8 cellular contexts compared by ENCODE assay signal in the genomic region with DNA sequence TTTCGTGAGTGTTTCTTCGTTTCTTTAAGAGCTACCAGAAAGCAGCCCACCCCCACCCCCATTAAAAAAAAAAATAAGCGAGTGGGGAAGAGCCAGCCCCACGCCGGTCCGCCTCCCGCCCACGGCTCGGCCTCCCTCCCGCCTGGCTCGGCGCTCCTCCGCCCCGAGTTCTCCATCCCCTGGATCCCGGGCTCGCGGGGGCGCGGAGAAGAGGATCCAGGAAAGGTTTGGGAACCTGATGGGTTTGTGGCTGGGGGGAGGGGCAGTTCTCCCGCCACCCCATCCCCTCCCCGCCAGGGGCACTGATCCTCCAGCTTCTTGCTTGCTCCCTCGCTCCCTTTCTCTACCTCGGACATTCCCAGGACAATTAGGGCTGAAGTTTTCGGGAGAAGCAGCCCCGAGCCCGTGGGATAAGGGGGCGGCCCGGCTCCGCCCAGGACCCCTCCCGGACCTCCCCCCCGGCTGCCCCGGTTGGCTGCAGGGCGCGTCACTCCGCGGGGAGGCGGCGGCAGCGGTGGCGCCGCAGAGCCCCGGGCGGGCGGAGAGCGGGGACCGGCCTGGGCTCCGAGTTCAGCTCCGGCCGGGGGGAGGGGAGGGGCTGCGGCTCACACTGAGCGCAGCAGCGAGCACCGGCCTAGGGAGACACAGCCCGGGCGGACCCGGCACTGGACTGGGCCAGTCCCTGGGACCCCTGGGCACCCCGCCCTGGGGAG. TPM values are rescaled to one million over a fixed set of nuclear protein-coding genes. Genes with fewer than 3 reads are reported as not detected.
DNase-seq lines count a peak whose midpoint lies in the region; ATAC-seq and TF ChIP-seq lines count a peak whose summit lies in the region.

No MANE protein-coding gene starts in this region.

- intact Hi-C loops in dorsolateral prefrontal cortex (cut with DNase I) = loop anchor here (1.0 to 5.0 kb wide), 9 partner anchors 87 to 825 kb away; no protein-coding TSS in a partner anchor

- H3K27me3 ChIP-seq in dorsolateral prefrontal cortex (peaks cover 0 to 90% (median 51%) of the 10 kb centered on the region in 45 donors), liver (ENCODE audit: control insufficient read depth in 4 of 4, insufficient read depth in 4 of 4, low read length in 3 of 4) (no peaks in the 10 kb centered on the region)

- peaks cover 12 to 23% (median 15%) of the 10 kb centered on the region in 4 donors for H3K4me1 ChIP-seq in liver (ENCODE audit: control insufficient read depth in 4 of 4, insufficient read depth in 4 of 4, low read length in 3 of 4)
- H3K4me1 ChIP-seq in urinary bladder (ENCODE audit: insufficient read depth) = peaks cover 7% of the 10 kb centered on the region

- peaks cover 0 to 2% (median 0%) of the 10 kb centered on the region in 4 donors for H3K36me3 ChIP-seq in liver (ENCODE audit: control insufficient read depth in 4 of 4, insufficient read depth in 3 of 4, low read depth in 1 of 4, low read length in 3 of 4)
- no peaks in the 10 kb centered on the region for H3K36me3 ChIP-seq in urinary bladder (ENCODE audit: insufficient read depth)

- DNase-seq in AG20443 (ENCODE audit: low spot score) (peak; percentile 98), NCI-H146 (lab: John Stamatoyannopoulos, UW) (peak; percentile 71), dorsolateral prefrontal cortex (peak; percentile 41 to 97 (median 88)), GM19238 (ENCODE audit: insufficient read length, low spot score) (no peak)
- no peak for DNase-seq in NK-92 treated with Interleukin-12 subunit alpha and Interleukin-12 subunit beta, amount 100 ng/mL, for 24 hours (lab: John Stamatoyannopoulos, UW)

- H3K4me3 ChIP-seq in dorsolateral prefrontal cortex = peak overlapping the region; percentile 45 to 97 (median 79)
- H3K4me3 ChIP-seq in liver (ENCODE audit: low read depth in 1 of 3, low read length in 3 of 3) = peak overlapping the region in 2 of 3 donors; percentile 87 to 99
- H3K4me3 ChIP-seq in urinary bladder (ENCODE audit: low read depth, low read length) = peak overlapping the region; percentile 64

- H3K27ac ChIP-seq in dorsolateral prefrontal cortex = peak overlapping the region; percentile 79 to 99 (median 98)
- peak overlapping the region; percentile 98 to 100 for H3K27ac ChIP-seq in liver (ENCODE audit: low read depth in 1 of 2, low read length in 2 of 2)
- H3K27ac ChIP-seq in urinary bladder (ENCODE audit: low read depth) = peak overlapping the region; percentile 66

- no peaks in the 10 kb centered on the region for H3K9me3 ChIP-seq in liver (ENCODE audit: control insufficient read depth in 4 of 4, low read length in 3 of 4)

- peak in 4 of 56 donors; percentile 2 to 37 (median 31) for TF ChIP-seq CTCF in dorsolateral prefrontal cortex (IDR thresholded peaks at IDR 0.05 in 54 of 56, conservative IDR thresholded peaks at IDR 0.05 in 2 of 56; ENCODE audit: low read depth in 1 of 56, partially characterized antibody in 56 of 56)
- peak; percentile 4 for TF ChIP-seq CTCF in liver (IDR thresholded peaks at IDR 0.05; ENCODE audit: low read depth, low read length, missing input control)

- WGBS in liver = 2% methylated on average over 57 of the region's 57 CpGs
- WGBS in urinary bladder = 2% methylated on average over 57 of the region's 57 CpGs

- no peak overlapping the region for H3K9ac ChIP-seq in liver (ENCODE audit: low read depth in 1 of 2, low read length in 2 of 2)

- TF ChIP-seq RAD21 in liver (IDR thresholded peaks at IDR 0.05) = peak in 1 of 2 donors; percentile 33

- no peak for ATAC-seq in HG02852 (IDR thresholded peaks at IDR 0.05; ENCODE audit: unreplicated experiment)

TF ChIP-seq in liver, 16 proteins besides CTCF, POLR2A, EP300 and RAD21:
- TF ChIP-seq, protein P1, sequence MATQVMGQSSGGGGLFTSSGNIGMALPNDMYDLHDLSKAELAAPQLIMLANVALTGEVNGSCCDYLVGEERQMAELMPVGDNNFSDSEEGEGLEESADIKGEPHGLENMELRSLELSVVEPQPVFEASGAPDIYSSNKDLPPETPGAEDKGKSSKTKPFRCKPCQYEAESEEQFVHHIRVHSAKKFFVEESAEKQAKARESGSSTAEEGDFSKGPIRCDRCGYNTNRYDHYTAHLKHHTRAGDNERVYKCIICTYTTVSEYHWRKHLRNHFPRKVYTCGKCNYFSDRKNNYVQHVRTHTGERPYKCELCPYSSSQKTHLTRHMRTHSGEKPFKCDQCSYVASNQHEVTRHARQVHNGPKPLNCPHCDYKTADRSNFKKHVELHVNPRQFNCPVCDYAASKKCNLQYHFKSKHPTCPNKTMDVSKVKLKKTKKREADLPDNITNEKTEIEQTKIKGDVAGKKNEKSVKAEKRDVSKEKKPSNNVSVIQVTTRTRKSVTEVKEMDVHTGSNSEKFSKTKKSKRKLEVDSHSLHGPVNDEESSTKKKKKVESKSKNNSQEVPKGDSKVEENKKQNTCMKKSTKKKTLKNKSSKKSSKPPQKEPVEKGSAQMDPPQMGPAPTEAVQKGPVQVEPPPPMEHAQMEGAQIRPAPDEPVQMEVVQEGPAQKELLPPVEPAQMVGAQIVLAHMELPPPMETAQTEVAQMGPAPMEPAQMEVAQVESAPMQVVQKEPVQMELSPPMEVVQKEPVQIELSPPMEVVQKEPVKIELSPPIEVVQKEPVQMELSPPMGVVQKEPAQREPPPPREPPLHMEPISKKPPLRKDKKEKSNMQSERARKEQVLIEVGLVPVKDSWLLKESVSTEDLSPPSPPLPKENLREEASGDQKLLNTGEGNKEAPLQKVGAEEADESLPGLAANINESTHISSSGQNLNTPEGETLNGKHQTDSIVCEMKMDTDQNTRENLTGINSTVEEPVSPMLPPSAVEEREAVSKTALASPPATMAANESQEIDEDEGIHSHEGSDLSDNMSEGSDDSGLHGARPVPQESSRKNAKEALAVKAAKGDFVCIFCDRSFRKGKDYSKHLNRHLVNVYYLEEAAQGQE (IDR thresholded peaks at IDR 0.05) = peak; percentile 76
- TF ChIP-seq NR2F2 (IDR thresholded peaks at IDR 0.05) = no peak
- no peak for TF ChIP-seq YY1 (IDR thresholded peaks at IDR 0.05)
- peak; percentile 74 for TF ChIP-seq TAF1 (conservative IDR thresholded peaks at IDR 0.05)
- peak in 1 of 2 donors; percentile 20 for TF ChIP-seq HNF4A (conservative IDR thresholded peaks at IDR 0.05)
- no peak for TF ChIP-seq GABPA (IDR thresholded peaks at IDR 0.05 in 1 of 2, conservative IDR thresholded peaks at IDR 0.05 in 1 of 2)
- TF ChIP-seq HNF4G (IDR thresholded peaks at IDR 0.05) = no peak
- TF ChIP-seq, protein P2, sequence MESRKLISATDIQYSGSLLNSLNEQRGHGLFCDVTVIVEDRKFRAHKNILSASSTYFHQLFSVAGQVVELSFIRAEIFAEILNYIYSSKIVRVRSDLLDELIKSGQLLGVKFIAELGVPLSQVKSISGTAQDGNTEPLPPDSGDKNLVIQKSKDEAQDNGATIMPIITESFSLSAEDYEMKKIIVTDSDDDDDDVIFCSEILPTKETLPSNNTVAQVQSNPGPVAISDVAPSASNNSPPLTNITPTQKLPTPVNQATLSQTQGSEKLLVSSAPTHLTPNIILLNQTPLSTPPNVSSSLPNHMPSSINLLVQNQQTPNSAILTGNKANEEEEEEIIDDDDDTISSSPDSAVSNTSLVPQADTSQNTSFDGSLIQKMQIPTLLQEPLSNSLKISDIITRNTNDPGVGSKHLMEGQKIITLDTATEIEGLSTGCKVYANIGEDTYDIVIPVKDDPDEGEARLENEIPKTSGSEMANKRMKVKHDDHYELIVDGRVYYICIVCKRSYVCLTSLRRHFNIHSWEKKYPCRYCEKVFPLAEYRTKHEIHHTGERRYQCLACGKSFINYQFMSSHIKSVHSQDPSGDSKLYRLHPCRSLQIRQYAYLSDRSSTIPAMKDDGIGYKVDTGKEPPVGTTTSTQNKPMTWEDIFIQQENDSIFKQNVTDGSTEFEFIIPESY (IDR thresholded peaks at IDR 0.05) = no peak
- TF ChIP-seq, protein P3, sequence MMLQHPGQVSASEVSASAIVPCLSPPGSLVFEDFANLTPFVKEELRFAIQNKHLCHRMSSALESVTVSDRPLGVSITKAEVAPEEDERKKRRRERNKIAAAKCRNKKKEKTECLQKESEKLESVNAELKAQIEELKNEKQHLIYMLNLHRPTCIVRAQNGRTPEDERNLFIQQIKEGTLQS (IDR thresholded peaks at IDR 0.05) = no peak
- TF ChIP-seq FOXA1 (IDR thresholded peaks at IDR 0.05) = peak; percentile 28
- TF ChIP-seq, protein P4, sequence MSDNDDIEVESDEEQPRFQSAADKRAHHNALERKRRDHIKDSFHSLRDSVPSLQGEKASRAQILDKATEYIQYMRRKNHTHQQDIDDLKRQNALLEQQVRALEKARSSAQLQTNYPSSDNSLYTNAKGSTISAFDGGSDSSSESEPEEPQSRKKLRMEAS (IDR thresholded peaks at IDR 0.05) = no peak
- TF ChIP-seq RXRA (IDR thresholded peaks at IDR 0.05) = no peak
- TF ChIP-seq FOXA2 (IDR thresholded peaks at IDR 0.05) = no peak
- TF ChIP-seq EGR1 (IDR thresholded peaks at IDR 0.05; ENCODE audit: low read depth in 2 of 2) = no peak
- no peak for TF ChIP-seq JUND (IDR thresholded peaks at IDR 0.05)
- no peak for TF ChIP-seq SP1 (IDR thresholded peaks at IDR 0.05)
TF ChIP-seq in liver: peak in this region for 4.

RNA-seq across cellular contexts. Expression of a gene that starts 1.0 kb away (rescaled TPM):
- 10 to 100 TPM; 18.0 to 84.0 (median 32.7) TPM for total RNA-seq in dorsolateral prefrontal cortex
- total RNA-seq in liver = 10 to 100 TPM in 1 of 2 donors, 1 to 10 TPM in 1; 1.8 to 13.4 TPM
- polyA plus RNA-seq in liver = 10 to 100 TPM; 11.7 to 11.8 TPM
- 1.0 TPM for total RNA-seq in urinary bladder
- polyA plus RNA-seq in urinary bladder = 4.1 TPM

Comparison
In these comparisons a context has a peak if more than half of its experiments do, and no peak if none do; other contexts are left out.
1. DNase-seq: peak in AG20443 (single experiment), NCI-H146 (single experiment) and dorsolateral prefrontal cortex (10 of 10); none in NK-92 treated with Interleukin-12 subunit alpha and Interleukin-12 subunit beta, amount 100 ng/mL, for 24 hours (single experiment) and GM19238 (single experiment).
2. Peak in every context shown above with its lines, with median percentiles within 50 percentile points of each other: H3K27ac ChIP-seq and H3K4me3 ChIP-seq.